9 cellular contexts compared by ENCODE assay signal in genomic region chr1:1359316-1359667, GRCh38. TPM values are rescaled to one million over a fixed set of nuclear protein-coding genes. Genes with fewer than 3 reads are reported as not detected.
DNase-seq lines count a peak whose midpoint lies in the region; ATAC-seq, FAIRE-seq and TF ChIP-seq lines count a peak whose summit lies in the region.
"Had no signal": no experiment of that assay in that cellular context is flagged by ENCODE, and none has a peak within 500 bp of the region (broad histone marks: within the 10 kb centered on the region; RNA-seq: fewer than 3 reads in every experiment).

No MANE protein-coding gene starts in this region.

- ATAC-seq in psoas muscle: no peak

- H3K36me3 ChIP-seq in SJCRH30: no peaks in the 10 kb centered on the region
- H3K36me3 ChIP-seq in psoas muscle (ENCODE audit: insufficient read depth in 1 of 2, low read depth in 1 of 2): peaks cover 0 to 2% of the 10 kb centered on the region in 2 donors
- no peaks in the 10 kb centered on the region for H3K36me3 ChIP-seq in small intestine (ENCODE audit: control insufficient read depth in 2 of 2, insufficient read depth in 2 of 2, low read length in 2 of 2)

- TF ChIP-seq CTCF in C4-2B (conservative IDR thresholded peaks at IDR 0.05) (no peak), psoas muscle (IDR thresholded peaks at IDR 0.05) (no peak), D721Med (IDR thresholded peaks at IDR 0.05; ENCODE audit: insufficient read depth, missing control alignments) (no peak)

- FAIRE-seq in D721Med (lab: Jason Lieb, UNC) (no peak), small intestine (lab: Jason Lieb, UNC) (no peak)

- H3K27ac ChIP-seq in C4-2B (peak overlapping the region; percentile 11), SJCRH30 (peak overlapping the region; percentile 87), psoas muscle (peak overlapping the region; percentile 65), small intestine (ENCODE audit: low read depth in 1 of 2, low read length in 1 of 2) (peak overlapping the region in 1 of 2 donors; percentile 89)

- 58 to 64% (median 59%) methylated on average over 6 of the region's 6 CpGs for WGBS in psoas muscle, 3 donors
- WGBS in small intestine, 3 donors: 56 to 64% (median 60%) methylated on average over 6 of the region's 6 CpGs

- no peak overlapping the region for H3K4me3 ChIP-seq in SJCRH30
- H3K4me3 ChIP-seq in psoas muscle: peak overlapping the region; percentile 57
- no peak overlapping the region for H3K4me3 ChIP-seq in small intestine (ENCODE audit: low read depth in 1 of 2, low read length in 2 of 2)

- intact Hi-C loops in psoas muscle (cut with DNase I): no loop called here

- H3K9me3 ChIP-seq in SJCRH30 (replicated peaks) (no peaks in the 10 kb centered on the region), psoas muscle (no peaks in the 10 kb centered on the region), small intestine (ENCODE audit: control insufficient read depth, low read depth) (no peaks in the 10 kb centered on the region)

- DNase-seq in SJCRH30: peak in 1 of 2 experiments; percentile 60
- peak; percentile 97 for DNase-seq in fibroblast of peridontal ligament (ENCODE audit: extremely low read depth)
- peak in 1 of 2 donors; percentile 38 for DNase-seq in psoas muscle
- DNase-seq in D721Med (ENCODE audit: insufficient read length, low spot score): no peak
- DNase-seq in NCI-H1105 treated with DMSO at 0.1 percent for 48 hours (lab: John Stamatoyannopoulos, UW): no peak
- DNase-seq in small intestine: no peak
- DNase-seq in NCI-H1930 (lab: John Stamatoyannopoulos, UW): no peak
- DNase-seq: NCI-H1694 had no signal

- H3K4me1 ChIP-seq in SJCRH30 (peaks cover 30% of the 10 kb centered on the region), psoas muscle (peaks cover 15% of the 10 kb centered on the region), small intestine (ENCODE audit: control insufficient read depth in 2 of 2, insufficient read depth in 1 of 2, low read depth in 1 of 2, low read length in 1 of 2) (no peaks in the 10 kb centered on the region)

- H3K27me3 ChIP-seq in SJCRH30 (no peaks in the 10 kb centered on the region), psoas muscle (ENCODE audit: insufficient read depth in 3 of 3, low read length in 2 of 3) (peaks cover 0 to 54% (median 11%) of the 10 kb centered on the region in 3 donors), small intestine (ENCODE audit: control insufficient read depth in 2 of 2, insufficient read depth in 2 of 2, low read length in 2 of 2) (peaks cover 4 to 8% of the 10 kb centered on the region in 2 donors)

RNA-seq across cellular contexts. Expression of gene MXRA8, which starts 0.9 kb away (rescaled TPM):
- 11.3 and 13.8 TPM in 2 replicates for total RNA-seq in SJCRH30 (2014; rRNA removed; shearing (Covaris generic))
- total RNA-seq in psoas muscle: 10 to 100 TPM in 3 of 4 donors, 1 to 10 TPM in 1; 7.2 to 24.3 (median 13.5) TPM
- polyA plus RNA-seq in psoas muscle: 10 to 100 TPM in 2 of 3 donors, 1 to 10 TPM in 1; 9.8 to 16.9 (median 10.1) TPM
- 10 to 100 TPM in 1 of 3 donors, 1 to 10 TPM in 2; 2.7 to 21.6 (median 7.8) TPM for polyA plus RNA-seq in small intestine

RNA-seq across cellular contexts. Expression of gene DVL1, which starts 10.1 kb away (rescaled TPM):
- 45.8 and 52.5 TPM in 2 replicates for total RNA-seq in SJCRH30 (2014; rRNA removed; shearing (Covaris generic))
- 100 to 1,000 TPM; 162 to 215 (median 210) TPM for total RNA-seq in psoas muscle
- polyA plus RNA-seq in psoas muscle (100 to 1,000 TPM; 183 to 209 (median 206) TPM), small intestine (10 to 100 TPM; 52.6 to 88.8 (median 70.0) TPM)

RNA-seq across cellular contexts. Expression of gene AURKAIP1, which starts 15.7 kb away (rescaled TPM):
- 177 and 208 TPM in 2 replicates for total RNA-seq in SJCRH30 (2014; rRNA removed; shearing (Covaris generic))
- 100 to 1,000 TPM; 180 to 194 (median 183) TPM for total RNA-seq in psoas muscle
- 100 to 1,000 TPM; 306 to 534 (median 341) TPM for polyA plus RNA-seq in psoas muscle
- polyA plus RNA-seq in small intestine: 100 to 1,000 TPM; 229 to 382 (median 365) TPM

RNA-seq across cellular contexts. Expression of gene TAS1R3, which starts 28.2 kb away (rescaled TPM):
- total RNA-seq in SJCRH30 (2014; rRNA removed; shearing (Covaris generic)): 0.15 and 0.47 TPM in 2 replicates
- under 1 TPM in 3 of 4 donors, not detected in 1; 0.06 to 0.10 (median 0.06) TPM for total RNA-seq in psoas muscle
- under 1 TPM; 0.08 to 0.25 (median 0.18) TPM for polyA plus RNA-seq in psoas muscle
- polyA plus RNA-seq in small intestine: under 1 TPM; 0.33 to 0.81 (median 0.45) TPM

RNA-seq across cellular contexts. Expression of gene CPTP, which starts 34.7 kb away (rescaled TPM):
- 22.1 and 22.3 TPM in 2 replicates for total RNA-seq in SJCRH30 (2014; rRNA removed; shearing (Covaris generic))
- 10 to 100 TPM; 18.2 to 39.5 (median 23.8) TPM for total RNA-seq in psoas muscle
- 10 to 100 TPM; 31.3 to 38.1 (median 33.4) TPM for polyA plus RNA-seq in psoas muscle
- 10 to 100 TPM; 26.1 to 71.3 (median 64.0) TPM for polyA plus RNA-seq in small intestine
